17 cellular contexts compared by ENCODE assay signal in genomic region chr15:73375755-73376305, GRCh38. TPM values are rescaled to one million over a fixed set of nuclear protein-coding genes. Genes with fewer than 3 reads are reported as not detected.
DNase-seq lines count a peak whose midpoint lies in the region; ATAC-seq and TF ChIP-seq lines count a peak whose summit lies in the region.
"Had no signal": no experiment of that assay in that cellular context is flagged by ENCODE, and none has a peak within 500 bp of the region (broad histone marks: within the 10 kb centered on the region; RNA-seq: fewer than 3 reads in every experiment).

No MANE protein-coding gene starts in this region.

- H3K56ac ChIP-seq in H9 (ENCODE audit: insufficient read length, low read depth, low read length), result no peak overlapping the region

- H2BK120ac ChIP-seq in H9 (ENCODE audit: low read depth, low read length, poor library complexity, severe bottlenecking), result no peak overlapping the region

- WGBS in H9 (ENCODE audit: extremely low coverage, insufficient read length, low lambda C conversion rate), result no CpG with 5 or more reads among the region's 6 CpGs
- 70 to 72% methylated on average over 6 of the region's 6 CpGs for WGBS in tibial nerve, 2 donors

- no peaks in the 10 kb centered on the region for H3K9me3 ChIP-seq in H9 (ENCODE audit: control insufficient read depth, low read depth, low read length)
- H3K9me3 ChIP-seq in tibial nerve, result peaks cover 0 to 5% (median 2%) of the 10 kb centered on the region in 4 donors
- no peaks in the 10 kb centered on the region for H3K9me3 ChIP-seq in gastrocnemius medialis
- H3K9me3 ChIP-seq: suprapubic skin had no signal

- intact Hi-C loops in gastrocnemius medialis (cut with DNase I; ENCODE audit: low total_unique reads), result no loop called here

- no peaks in the 10 kb centered on the region for H3K79me1 ChIP-seq in H9 (ENCODE audit: insufficient read depth, low read depth, low read length, poor library complexity, severe bottlenecking)

- H3K9ac ChIP-seq in H9 (ENCODE audit: extremely low read depth, insufficient read length, low read length), result no peak overlapping the region

- H4K8ac ChIP-seq in H9 (replicated peaks; ENCODE audit: insufficient read length, low read depth, low read length), result no peak overlapping the region

- H3K4ac ChIP-seq in H9 (ENCODE audit: low read depth, low read length), result no peak overlapping the region

- H4K20me1 ChIP-seq in H9 (ENCODE audit: control insufficient read depth, insufficient read depth, insufficient read length), result no peaks in the 10 kb centered on the region

- no peak overlapping the region for H3K27ac ChIP-seq in H9 (ENCODE audit: insufficient read length, low read depth, low read length)
- H3K27ac ChIP-seq in tibial nerve, result no peak overlapping the region
- H3K27ac ChIP-seq in gastrocnemius medialis, result no peak overlapping the region
- H3K27ac ChIP-seq: suprapubic skin had no signal

- no peaks in the 10 kb centered on the region; the same call in 1 of the 2 replicates for H3K4me1 ChIP-seq in H9 (ENCODE audit: insufficient read depth, low read length)
- H3K4me1 ChIP-seq in tibial nerve, result no peaks in the 10 kb centered on the region
- no peaks in the 10 kb centered on the region for H3K4me1 ChIP-seq in gastrocnemius medialis
- H3K4me1 ChIP-seq: suprapubic skin had no signal

- no peak overlapping the region for H2AFZ ChIP-seq in H9 (ENCODE audit: low read length)

- peak; percentile 23 for ATAC-seq in left lobe of liver
- ATAC-seq in HG02623 (IDR thresholded peaks at IDR 0.05; ENCODE audit: unreplicated experiment), result no peak
- ATAC-seq in gastrocnemius medialis, result no peak
- ATAC-seq: activated CD8-positive, alpha-beta T cell treated with anti-CD3 and anti-CD28 coated beads for 36 hours had no signal

- H3K23ac ChIP-seq in H9 (ENCODE audit: insufficient read length, low read depth, low read length), result no peak overlapping the region

- H4K91ac ChIP-seq in H9 (ENCODE audit: insufficient read length, low read depth, low read length), result no peak overlapping the region

- no peaks in the 10 kb centered on the region for H3K27me3 ChIP-seq in H9 (ENCODE audit: insufficient read depth, low read length)
- H3K27me3 ChIP-seq in tibial nerve, result peaks cover 0 to 18% of the 10 kb centered on the region in 2 donors
- H3K27me3 ChIP-seq in gastrocnemius medialis, result peaks cover 7 to 9% (median 7%) of the 10 kb centered on the region in 3 donors

- no peak overlapping the region for H3T11ph ChIP-seq in H9 (ENCODE audit: low read length)

- H3K36me3 Mint-ChIP-seq in H9 (ENCODE audit: insufficient read depth in 1 of 3, low read depth in 3 of 3), result peaks cover 0 to 7% (median 0%) of the 10 kb centered on the region in 3 experiments; a peak in 3 of 7 replicates
- H3K36me3 Mint-ChIP-seq: CD4-positive, CD25-positive, alpha-beta regulatory T cell had no signal

- peaks cover 37 to 42% of the 10 kb centered on the region in 2 experiments for H3K4me1 Mint-ChIP-seq in H9
- H3K4me1 Mint-ChIP-seq: CD4-positive, CD25-positive, alpha-beta regulatory T cell; nephron had no signal

- no peaks in the 10 kb centered on the region for H3K23me2 ChIP-seq in H9 (ENCODE audit: insufficient read length, low read depth, low read length, poor library complexity, severe bottlenecking)

- no peak overlapping the region for H3K4me3 ChIP-seq in tibial nerve
- H3K4me3 ChIP-seq in gastrocnemius medialis, result no peak overlapping the region
- H3K4me3 ChIP-seq: suprapubic skin had no signal

- no peak overlapping the region for H3K4me2 ChIP-seq in H9 (ENCODE audit: insufficient read depth, insufficient read length, low read length)

- TF ChIP-seq CTCF in H9 (conservative IDR thresholded peaks at IDR 0.05) (no peak), tibial nerve (IDR thresholded peaks at IDR 0.05) (no peak), gastrocnemius medialis (IDR thresholded peaks at IDR 0.05 in 4 of 5, conservative IDR thresholded peaks at IDR 0.05 in 1 of 5) (no peak)

- no peaks in the 10 kb centered on the region for H3K79me2 ChIP-seq in H9 (ENCODE audit: insufficient read depth, low read length)

- peak overlapping the region; percentile 38; the same call in 1 of the 2 replicates for H3K14ac ChIP-seq in H9 (ENCODE audit: insufficient read depth, low read length)

- no peak overlapping the region for H2AK5ac ChIP-seq in H9 (ENCODE audit: insufficient read length, low read length)

- H3K4me3 Mint-ChIP-seq in H9, result no peak overlapping the region
- H3K4me3 Mint-ChIP-seq: activated CD8-positive, alpha-beta T cell treated with anti-CD3 and anti-CD28 coated beads for 36 hours; CD4-positive, CD25-positive, alpha-beta regulatory T cell; nephron; T-helper 2 cell treated with Interferon-gamma antibody and Interleukin-4, amounts not matched to agents 5 μg/mL and 100 μg/mL, for 36 hours had no signal

- H4K5ac ChIP-seq in H9 (ENCODE audit: insufficient read length, low read depth, low read length), result no peak overlapping the region

- DNase-seq in H9, result no peak
- peak; percentile 89 to 95 for DNase-seq in NCI-H2081 (lab: John Stamatoyannopoulos, UW)
- peak; percentile 36 for DNase-seq in RPMI7951 (ENCODE audit: low read depth)
- DNase-seq in left lobe of liver (ENCODE audit: low spot score), result no peak
- DNase-seq in tibial nerve (ENCODE audit: low spot score in 2 of 2), result no peak
- no peak for DNase-seq in gastrocnemius medialis
- DNase-seq in OCI-M2 (lab: John Stamatoyannopoulos, UW; ENCODE audit: unreplicated experiment), result no peak
- DNase-seq: activated CD8-positive, alpha-beta T cell treated with anti-CD3 and anti-CD28 coated beads for 36 hours; CD4-positive, CD25-positive, alpha-beta regulatory T cell; head of caudate nucleus; KG1 had no signal

- no peaks in the 10 kb centered on the region for H3K36me3 ChIP-seq in tibial nerve
- H3K36me3 ChIP-seq in gastrocnemius medialis, result no peaks in the 10 kb centered on the region
- H3K36me3 ChIP-seq: suprapubic skin had no signal

- H3K9me3 Mint-ChIP-seq in H9, result peaks cover 6 to 12% of the 10 kb centered on the region in 2 experiments
- H3K9me3 Mint-ChIP-seq: activated CD8-positive, alpha-beta T cell treated with anti-CD3 and anti-CD28 coated beads for 36 hours; T-helper 2 cell treated with Interferon-gamma antibody and Interleukin-4, amounts not matched to agents 5 μg/mL and 100 μg/mL, for 36 hours had no signal

- H3K18ac ChIP-seq in H9 (ENCODE audit: insufficient read length, low read depth, low read length), result no peak overlapping the region

- in situ Hi-C loops in gastrocnemius medialis (cut with MboI; ENCODE audit: low sequenced_read_pairs in 4 of 4), result no loop called here

- H3K27me3 Mint-ChIP-seq in H9 (ENCODE audit: low read depth), result peaks cover 57% of the 10 kb centered on the region

- TF ChIP-seq POLR2A in tibial nerve (IDR thresholded peaks at IDR 0.05) (no peak), gastrocnemius medialis (IDR thresholded peaks at IDR 0.05) (no peak)

- TF ChIP-seq EP300 in tibial nerve (IDR thresholded peaks at IDR 0.05), result no peak

- H3K27ac Mint-ChIP-seq in H9, result peak overlapping the region in 1 of 3 experiments; percentile 82; a peak in 1 of 7 replicates
- H3K27ac Mint-ChIP-seq: activated CD8-positive, alpha-beta T cell treated with anti-CD3 and anti-CD28 coated beads for 36 hours; nephron; T-helper 2 cell treated with Interferon-gamma antibody and Interleukin-4, amounts not matched to agents 5 μg/mL and 100 μg/mL, for 36 hours had no signal

- H2BK20ac ChIP-seq in H9 (ENCODE audit: low read depth, low read length, poor library complexity, severe bottlenecking), result no peak overlapping the region

- no peak overlapping the region for H2BK15ac ChIP-seq in H9 (ENCODE audit: low read depth, low read length)

- no peak overlapping the region for H2BK12ac ChIP-seq in H9 (ENCODE audit: insufficient read length, low read depth, low read length)

- H2BK5ac ChIP-seq in H9 (ENCODE audit: insufficient read length, low read length), result no peak overlapping the region

RNA-seq across cellular contexts. Expression of gene HCN4, which starts 7.1 kb away (rescaled TPM):
- 10.5 and 10.6 TPM in 2 replicates for total RNA-seq in H9 (2021)
- not detected in 2 replicates for total RNA-seq in RPMI7951 (2014; rRNA removed; shearing (Covaris generic))
- total RNA-seq in left lobe of liver, result not detected
- total RNA-seq in tibial nerve, result not detected
- total RNA-seq in gastrocnemius medialis, result not detected
- total RNA-seq: activated CD8-positive, alpha-beta T cell treated with anti-CD3 and anti-CD28 coated beads for 36 hours; bronchial epithelial cell; CD4-positive, CD25-positive, alpha-beta regulatory T cell; liver had no signal

Comparison
In these comparisons a context has a peak if more than half of its experiments do, and no peak if none do; other contexts are left out.
1. DNase-seq: peak in NCI-H2081 (2 of 2) and RPMI7951 (single experiment); none in H9 (single experiment), left lobe of liver (single experiment), tibial nerve (0 of 2), gastrocnemius medialis (0 of 2) and OCI-M2 (single experiment).
2. RNA of gene HCN4, which starts 7.1 kb away (total RNA-seq): 10.5 to 10.6 TPM in H9; not detected in RPMI7951, not detected in left lobe of liver (single experiment), not detected in tibial nerve and not detected in gastrocnemius medialis; every median in the first group is over 10 times any median in the second.